ENCODE assay signal across 10 cellular contexts in the genomic region with DNA sequence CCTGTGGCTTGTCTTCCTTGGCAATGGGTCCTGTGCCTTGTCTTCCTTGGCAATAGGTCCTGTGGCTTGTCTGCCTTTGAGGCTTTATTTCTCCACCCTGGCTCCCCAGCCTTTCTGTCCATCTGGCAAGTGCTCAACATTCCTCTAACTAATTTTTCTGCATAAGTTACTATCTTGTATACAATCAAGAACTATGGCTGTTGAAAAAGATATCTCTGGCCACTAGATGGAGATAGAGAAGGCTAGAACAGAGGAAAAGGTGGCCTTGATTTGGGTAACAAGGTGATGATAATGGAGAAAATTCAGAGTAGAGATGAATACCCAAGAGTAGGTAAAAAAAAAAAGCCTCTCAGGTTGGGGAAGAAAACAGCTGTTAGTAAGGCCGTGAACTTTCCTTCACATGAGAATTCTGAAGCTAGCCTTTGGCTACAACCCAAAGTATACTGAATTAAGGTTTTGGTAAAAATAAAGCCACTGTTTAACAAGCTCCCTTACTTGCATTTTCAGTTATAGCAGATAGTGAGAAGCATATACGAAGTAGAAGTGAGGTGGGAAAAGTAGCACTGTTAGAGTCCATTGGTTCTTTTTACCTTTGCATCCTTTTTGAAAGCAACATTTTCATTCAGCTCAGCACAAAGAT.
A peak's percentile ranks its signal among the peaks of the same experiment; 100 is the strongest.
DNase-seq lines count a peak whose midpoint lies in the region; ATAC-seq and TF ChIP-seq lines count a peak whose summit lies in the region.
"Had no signal": no experiment of that assay in that cellular context is flagged by ENCODE, and none has a peak within 500 bp of the region (broad histone marks: within the 10 kb centered on the region; RNA-seq: fewer than 3 reads in every experiment).

No MANE protein-coding gene starts in this region.

- H3K36me3 ChIP-seq in colonic mucosa = no peaks in the 10 kb centered on the region
- H3K36me3 ChIP-seq: cardiac muscle cell had no signal

- ATAC-seq in GM18909 (IDR thresholded peaks at IDR 0.05; ENCODE audit: poor library complexity, unreplicated experiment) = no peak

- no peaks in the 10 kb centered on the region for H3K4me1 Mint-ChIP-seq in CD14-positive monocyte

- TF ChIP-seq CTCF in colonic mucosa (IDR thresholded peaks at IDR 0.05) = peak; percentile 34
- no peak for TF ChIP-seq CTCF in CD14-positive monocyte (IDR thresholded peaks at IDR 0.05)

- no peaks in the 10 kb centered on the region for H3K9me3 ChIP-seq in colonic mucosa

- intact Hi-C loops in colonic mucosa (cut with DNase I) = no loop called here
- intact Hi-C loops in CD14-positive monocyte (cut with micrococcal nuclease) = no loop called here

- H3K9ac ChIP-seq in colonic mucosa (ENCODE audit: low read depth in 2 of 2, low read length in 2 of 2) = no peak overlapping the region

- DNase-seq in NCI-H2171 treated with DMSO at 0.1 percent for 48 hours (lab: John Stamatoyannopoulos, UW) (peak; percentile 17), NCI-H2171 (lab: John Stamatoyannopoulos, UW) (no peak), NCI-H2081 (lab: John Stamatoyannopoulos, UW) (peak; percentile 42 to 71), colonic mucosa (no peak), renal cortical epithelial cell (ENCODE audit: low read depth) (peak; percentile 61), activated T-cell treated with anti-CD3 and anti-CD28 coated beads for 4 hours (no peak), CD14-positive monocyte (ENCODE audit: low spot score) (no peak)
- DNase-seq: IMR-90 had no signal

- no peak overlapping the region for H3K4me3 Mint-ChIP-seq in CD14-positive monocyte

- H3K36me3 Mint-ChIP-seq in CD14-positive monocyte = no peaks in the 10 kb centered on the region

- no peak overlapping the region for H3K4me3 ChIP-seq in colonic mucosa
- H3K4me3 ChIP-seq: cardiac muscle cell had no signal

- no peak overlapping the region for H3K27ac Mint-ChIP-seq in CD14-positive monocyte

- H3K4me1 ChIP-seq in colonic mucosa = no peaks in the 10 kb centered on the region

- H3K27me3 ChIP-seq in colonic mucosa = no peaks in the 10 kb centered on the region
- H3K27me3 ChIP-seq: cardiac muscle cell had no signal

- H3K27me3 Mint-ChIP-seq in CD14-positive monocyte (ENCODE audit: low read depth in 3 of 3) = no peaks in the 10 kb centered on the region

- H3K27ac ChIP-seq in colonic mucosa = no peak overlapping the region
- H3K27ac ChIP-seq: cardiac muscle cell had no signal

- H3K9me3 Mint-ChIP-seq in CD14-positive monocyte = peaks cover 0 to 1% (median 0%) of the 10 kb centered on the region in 7 donors

Comparison
In these comparisons a context has a peak if more than half of its experiments do, and no peak if none do; other contexts are left out.
1. DNase-seq: peak in NCI-H2171 treated with DMSO at 0.1 percent for 48 hours (single experiment), NCI-H2081 (2 of 2) and renal cortical epithelial cell (single experiment); none in NCI-H2171 (single experiment), colonic mucosa (single experiment), activated T-cell treated with anti-CD3 and anti-CD28 coated beads for 4 hours (single experiment) and CD14-positive monocyte (single experiment).